Comparison of ENCODE assay signal across 8 cellular contexts in genomic region chr14:101760138-101761011, GRCh38. TPM values are rescaled to one million over a fixed set of nuclear protein-coding genes. Genes with fewer than 3 reads are reported as not detected.
DNase-seq lines count a peak whose midpoint lies in the region; ATAC-seq and TF ChIP-seq lines count a peak whose summit lies in the region.

No MANE protein-coding gene starts in this region.

- intact Hi-C loops in adrenal gland (cut with DNase I): loop anchor here in 1 of 2 donors (10.0 kb wide), 1 partner anchor 194 kb away; no protein-coding TSS in a partner anchor
- intact Hi-C loops in thyroid gland (cut with DNase I): no loop called here

- H3K79me2 ChIP-seq in parathyroid adenoma: no peaks in the 10 kb centered on the region

- peaks cover 0 to 3% of the 10 kb centered on the region in 2 donors for H3K27me3 Mint-ChIP-seq in T-cell

- peak overlapping the region in 2 of 4 donors; percentile 58 to 73 for H3K4me3 ChIP-seq in adrenal gland
- H3K4me3 ChIP-seq in cardiac muscle cell: peak overlapping the region; percentile 55
- H3K4me3 ChIP-seq in parathyroid adenoma (ENCODE audit: low read depth, low read length): peak overlapping the region; percentile 53
- H3K4me3 ChIP-seq in thyroid gland (replicated peaks in 1 of 3): peak overlapping the region in 1 of 3 donors; percentile 89

- CTCF ChIA-PET in T-cell (lab: Charles Lee): interaction anchor here (0.7 to 2.4 kb wide), 12 partner anchors 9 to 337 kb away, joined by 3 to 37 read pairs (median 8); no protein-coding TSS in a partner anchor

- ATAC-seq in HG02798 (IDR thresholded peaks at IDR 0.05; ENCODE audit: poor library complexity, unreplicated experiment): peak; percentile 70
- ATAC-seq in T-cell (replicated peaks in 1 of 4): peak; percentile 71 to 78 (median 74)

- no peak for TF ChIP-seq CTCF in adrenal gland (IDR thresholded peaks at IDR 0.05)
- no peak for TF ChIP-seq CTCF in cardiac muscle cell (IDR thresholded peaks at IDR 0.05; ENCODE audit: low read depth, low read length)
- no peak for TF ChIP-seq CTCF in parathyroid adenoma (IDR thresholded peaks at IDR 0.05)
- no peak for TF ChIP-seq CTCF in thyroid gland (IDR thresholded peaks at IDR 0.05)

- H3K9ac ChIP-seq in parathyroid adenoma: no peak overlapping the region

- POLR2A ChIA-PET in T-cell (lab: Charles Lee): interaction anchor here (0.6 to 1.6 kb wide), 22 partner anchors 26 to 1695 kb away, joined by 3 to 24 read pairs (median 4); no protein-coding TSS in a partner anchor

- H3K36me3 Mint-ChIP-seq in T-cell: peaks cover 22% of the 10 kb centered on the region

- peak overlapping the region; percentile 60 to 89 (median 68) for H3K4me3 Mint-ChIP-seq in T-cell

- peak overlapping the region; percentile 14 to 93 (median 86) for H3K27ac ChIP-seq in adrenal gland
- peak overlapping the region; percentile 93 for H3K27ac ChIP-seq in cardiac muscle cell
- peak overlapping the region; percentile 65 for H3K27ac ChIP-seq in parathyroid adenoma
- peak overlapping the region in 2 of 3 donors; percentile 85 to 98 for H3K27ac ChIP-seq in thyroid gland

- H3K27ac Mint-ChIP-seq in T-cell: peak overlapping the region; percentile 79 to 81

- peaks cover 32 to 43% (median 34%) of the 10 kb centered on the region in 3 donors for H3K4me1 Mint-ChIP-seq in T-cell

- H3K9me3 Mint-ChIP-seq in T-cell: no peaks in the 10 kb centered on the region

- H3K4me1 ChIP-seq in adrenal gland (replicated peaks in 1 of 2): peaks cover 9 to 21% of the 10 kb centered on the region in 2 donors
- H3K4me1 ChIP-seq in cardiac muscle cell (ENCODE audit: low read depth): peaks cover 11% of the 10 kb centered on the region
- H3K4me1 ChIP-seq in parathyroid adenoma: peaks cover 6% of the 10 kb centered on the region
- peaks cover 9 to 30% of the 10 kb centered on the region in 2 donors for H3K4me1 ChIP-seq in thyroid gland

- H3K4me2 ChIP-seq in parathyroid adenoma (ENCODE audit: low read length): peak overlapping the region; percentile 49

- H3K27me3 ChIP-seq in adrenal gland (no peaks in the 10 kb centered on the region), cardiac muscle cell (peaks cover 3% of the 10 kb centered on the region), parathyroid adenoma (ENCODE audit: control insufficient read depth, insufficient read depth, low read length) (no peaks in the 10 kb centered on the region), thyroid gland (no peaks in the 10 kb centered on the region)

- H3K36me3 ChIP-seq in adrenal gland (replicated peaks in 1 of 2) (no peaks in the 10 kb centered on the region), cardiac muscle cell (no peaks in the 10 kb centered on the region), parathyroid adenoma (ENCODE audit: control insufficient read depth, insufficient read depth, low read length) (no peaks in the 10 kb centered on the region), thyroid gland (no peaks in the 10 kb centered on the region)

- H3K9me3 ChIP-seq in adrenal gland (replicated peaks in 1 of 3) (no peaks in the 10 kb centered on the region), cardiac muscle cell (ENCODE audit: low read depth) (no peaks in the 10 kb centered on the region), parathyroid adenoma (ENCODE audit: control insufficient read depth, low read length) (no peaks in the 10 kb centered on the region), thyroid gland (no peaks in the 10 kb centered on the region)

- H2AFZ ChIP-seq in parathyroid adenoma: peak overlapping the region; percentile 90

- WGBS in adrenal gland, 4 donors: 2 to 9% (median 3%) methylated on average over 10 to 61 of the region's 63 CpGs
- WGBS in thyroid gland, 2 donors: 5 to 7% methylated on average over 20 to 28 of the region's 63 CpGs

- TF ChIP-seq POLR2A in adrenal gland (IDR thresholded peaks at IDR 0.05): no peak
- peak in 1 of 2 donors; percentile 34 for TF ChIP-seq POLR2A in thyroid gland (IDR thresholded peaks at IDR 0.05)

- DNase-seq in GM04503 (ENCODE audit: low read depth) (peak; percentile 70), NCI-H146 treated with DMSO at 0.1 percent for 48 hours (lab: John Stamatoyannopoulos, UW; ENCODE audit: unreplicated experiment) (peak; percentile 73), T-cell (peak; percentile 85 to 98 (median 94)), adrenal gland (peak; percentile 98 to 99 (median 99)), cardiac muscle cell (ENCODE audit: low read depth in 1 of 2, low spot score in 1 of 2) (peak; percentile 98 to 99), thyroid gland (peak; percentile 97)

RNA-seq across cellular contexts. Expression of gene PPP2R5C, which starts 1.1 kb away (rescaled TPM):
- total RNA-seq in T-cell (100 to 1,000 TPM; 435 to 627 (median 489) TPM), adrenal gland (100 to 1,000 TPM in 6 of 8 donors, 10 to 100 TPM in 2; 66.5 to 216 (median 153) TPM), cardiac muscle cell (53.7 and 84.9 TPM in 2 replicates), thyroid gland (100 to 1,000 TPM; 105 to 209 (median 141) TPM)
- polyA plus RNA-seq in adrenal gland (100 to 1,000 TPM; 105 to 143 (median 128) TPM), cardiac muscle cell (60.4 and 78.8 TPM in 2 replicates)
